In the genomic region with DNA sequence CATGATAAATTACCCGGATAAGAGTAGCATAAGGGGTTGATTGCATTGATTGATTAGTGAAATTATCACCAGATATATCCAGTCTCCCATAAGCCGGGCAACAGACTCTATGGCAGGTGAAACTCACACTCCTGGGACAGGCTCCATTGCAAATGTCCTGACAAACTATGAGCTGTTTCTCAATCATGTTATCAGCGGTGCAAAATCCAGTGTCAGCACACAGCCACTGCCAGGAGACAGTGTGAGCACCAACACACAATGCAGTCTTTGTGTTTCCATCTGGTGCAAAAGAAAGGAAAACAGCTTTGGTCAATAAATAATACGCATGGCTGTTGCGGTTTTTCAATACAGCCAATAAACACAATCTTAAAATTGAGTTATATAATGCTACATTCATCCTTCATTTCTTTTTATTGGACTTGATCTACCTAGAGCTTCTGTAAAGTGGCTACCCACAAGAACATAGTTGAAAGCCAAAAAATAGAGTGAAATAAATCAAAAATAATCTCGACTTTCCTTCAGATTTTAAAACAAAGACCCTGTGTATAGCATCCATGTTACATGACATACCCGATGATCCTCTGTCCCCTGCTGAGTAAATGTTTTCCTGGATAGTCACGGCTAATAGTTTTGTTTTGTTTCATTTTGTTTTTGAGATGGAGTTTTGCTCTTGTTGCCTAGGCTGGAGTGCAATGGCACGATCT, we compare ENCODE assay signal across 1 cellular context.
TF ChIP-seq lines count a peak whose summit lies in the region.

No MANE protein-coding gene starts in this region.

TF ChIP-seq in HepG2, 621 proteins besides CTCF, POLR2A, EP300 and RAD21 (continued from another document and continues in another):
- TF ChIP-seq, protein P1, sequence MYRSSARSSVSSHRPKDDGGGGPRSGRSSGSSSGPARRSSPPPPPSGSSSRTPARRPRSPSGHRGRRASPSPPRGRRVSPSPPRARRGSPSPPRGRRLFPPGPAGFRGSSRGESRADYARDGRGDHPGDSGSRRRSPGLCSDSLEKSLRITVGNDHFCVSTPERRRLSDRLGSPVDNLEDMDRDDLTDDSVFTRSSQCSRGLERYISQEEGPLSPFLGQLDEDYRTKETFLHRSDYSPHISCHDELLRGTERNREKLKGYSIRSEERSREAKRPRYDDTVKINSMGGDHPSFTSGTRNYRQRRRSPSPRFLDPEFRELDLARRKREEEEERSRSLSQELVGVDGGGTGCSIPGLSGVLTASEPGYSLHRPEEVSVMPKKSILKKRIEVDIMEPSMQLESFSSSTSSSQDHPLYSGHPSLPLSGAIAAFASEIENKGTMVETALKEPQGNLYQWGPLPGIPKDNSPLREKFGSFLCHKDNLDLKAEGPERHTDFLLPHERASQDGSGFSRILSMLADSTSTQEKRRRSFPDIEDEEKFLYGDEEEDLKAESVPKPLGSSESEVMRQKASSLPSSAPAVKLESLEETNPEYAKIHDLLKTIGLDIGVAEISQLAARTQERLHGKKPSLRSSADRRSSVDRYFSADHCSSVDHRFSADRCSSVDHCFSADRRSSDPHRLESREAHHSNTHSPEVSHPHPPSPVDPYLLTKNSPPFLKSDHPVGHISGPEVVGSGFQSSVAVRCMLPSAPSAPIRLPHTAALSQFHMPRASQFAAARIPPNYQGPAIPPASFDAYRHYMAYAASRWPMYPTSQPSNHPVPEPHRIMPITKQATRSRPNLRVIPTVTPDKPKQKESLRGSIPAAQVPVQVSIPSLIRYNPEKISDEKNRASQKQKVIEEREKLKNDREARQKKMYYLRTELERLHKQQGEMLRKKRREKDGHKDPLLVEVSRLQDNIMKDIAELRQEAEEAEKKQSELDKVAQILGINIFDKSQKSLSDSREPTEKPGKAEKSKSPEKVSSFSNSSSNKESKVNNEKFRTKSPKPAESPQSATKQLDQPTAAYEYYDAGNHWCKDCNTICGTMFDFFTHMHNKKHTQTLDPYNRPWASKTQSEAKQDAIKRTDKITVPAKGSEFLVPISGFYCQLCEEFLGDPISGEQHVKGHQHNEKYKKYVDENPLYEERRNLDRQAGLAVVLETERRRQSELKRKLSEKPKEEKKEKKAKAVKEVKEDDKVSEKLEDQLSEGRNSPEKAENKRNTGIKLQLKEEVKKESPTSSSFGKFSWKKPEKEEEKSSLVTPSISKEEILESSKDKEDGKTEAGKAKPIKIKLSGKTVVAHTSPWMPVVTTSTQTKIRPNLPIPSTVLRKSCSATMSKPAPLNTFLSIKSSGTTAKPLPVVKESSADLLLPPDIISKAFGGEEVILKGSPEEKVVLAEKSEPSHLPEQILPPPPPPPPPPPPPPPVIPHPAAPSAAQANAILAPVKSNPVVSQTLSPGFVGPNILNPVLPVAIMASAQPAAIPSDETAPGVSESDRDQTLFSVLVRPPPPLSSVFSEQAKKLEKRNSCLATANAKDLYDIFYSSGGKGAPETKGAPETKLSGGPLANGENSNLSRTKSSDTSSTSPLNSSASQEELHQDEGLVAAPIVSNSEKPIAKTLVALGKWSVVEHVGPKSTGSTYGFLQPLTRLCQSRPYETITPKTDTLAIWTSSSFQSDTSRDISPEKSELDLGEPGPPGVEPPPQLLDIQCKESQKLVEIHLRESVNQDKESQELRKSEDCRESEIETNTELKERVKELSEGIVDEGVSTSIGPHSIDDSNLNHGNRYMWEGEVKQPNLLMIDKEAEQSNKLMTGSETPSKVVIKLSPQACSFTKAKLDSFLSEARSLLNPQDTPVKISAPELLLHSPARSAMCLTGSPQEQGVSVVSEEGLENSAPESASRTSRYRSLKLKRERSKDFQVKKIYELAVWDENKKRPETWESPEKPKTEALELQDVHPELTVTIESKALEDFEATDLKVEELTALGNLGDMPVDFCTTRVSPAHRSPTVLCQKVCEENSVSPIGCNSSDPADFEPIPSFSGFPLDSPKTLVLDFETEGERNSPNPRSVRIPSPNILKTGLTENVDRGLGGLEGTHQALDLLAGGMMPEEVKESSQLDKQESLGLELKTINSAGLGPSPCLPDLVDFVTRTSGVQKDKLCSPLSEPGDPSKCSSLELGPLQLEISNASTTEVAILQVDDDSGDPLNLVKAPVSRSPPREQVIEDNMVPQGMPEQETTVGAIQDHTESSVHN (CRISPR knock-in tag; IDR thresholded peaks at IDR 0.05) = no peak
- TF ChIP-seq SIX1 (CRISPR knock-in tag; IDR thresholded peaks at IDR 0.05; ENCODE audit: borderline replicate concordance) (peak; percentile 69; the same call in 1 of the 2 replicates), ZNF180 (CRISPR knock-in tag; IDR thresholded peaks at IDR 0.05; ENCODE audit: borderline replicate concordance, low read depth) (no peak), SMAD1 (CRISPR knock-in tag; IDR thresholded peaks at IDR 0.05; ENCODE audit: borderline replicate concordance, low read depth) (no peak), EHMT2 (IDR thresholded peaks at IDR 0.05; ENCODE audit: borderline replicate concordance, low read depth, low read length) (peak; percentile 67; the same call in 1 of the 2 replicates), NAIF1 (CRISPR knock-in tag; IDR thresholded peaks at IDR 0.05; ENCODE audit: borderline replicate concordance) (no peak), SP1 (IDR thresholded peaks at IDR 0.05) (no peak), SP1 (CRISPR knock-in tag; IDR thresholded peaks at IDR 0.05) (no peak; the same call in 1 of the 2 replicates), ARHGAP35 (CRISPR knock-in tag; IDR thresholded peaks at IDR 0.05; ENCODE audit: borderline replicate concordance) (no peak), ZNF34 (CRISPR knock-in tag; IDR thresholded peaks at IDR 0.05; ENCODE audit: borderline replicate concordance) (no peak), CBFB (CRISPR knock-in tag; IDR thresholded peaks at IDR 0.05) (peak; percentile 97), POLR2AphosphoS2 (IDR thresholded peaks at IDR 0.05; ENCODE audit: low read depth, low read length) (no peak), FOXA3 (CRISPR knock-in tag; IDR thresholded peaks at IDR 0.05) (peak; percentile 89), ZNF441 (CRISPR knock-in tag; IDR thresholded peaks at IDR 0.05; ENCODE audit: borderline replicate concordance) (peak; percentile 67; the same call in 1 of the 2 replicates), ZNF780A (CRISPR knock-in tag; IDR thresholded peaks at IDR 0.05) (no peak), ISL2 (CRISPR knock-in tag; IDR thresholded peaks at IDR 0.05) (peak; percentile 91), RNF2 (conservative IDR thresholded peaks at IDR 0.05; ENCODE audit: low read depth) (no peak), PAWR (CRISPR knock-in tag; IDR thresholded peaks at IDR 0.05; ENCODE audit: borderline replicate concordance) (no peak), ZNF136 (CRISPR knock-in tag; IDR thresholded peaks at IDR 0.05; ENCODE audit: low read depth) (0 out of 2 replicates have a peak, but pooled peaks have one; percentile 33)
- TF ChIP-seq, protein P2, sequence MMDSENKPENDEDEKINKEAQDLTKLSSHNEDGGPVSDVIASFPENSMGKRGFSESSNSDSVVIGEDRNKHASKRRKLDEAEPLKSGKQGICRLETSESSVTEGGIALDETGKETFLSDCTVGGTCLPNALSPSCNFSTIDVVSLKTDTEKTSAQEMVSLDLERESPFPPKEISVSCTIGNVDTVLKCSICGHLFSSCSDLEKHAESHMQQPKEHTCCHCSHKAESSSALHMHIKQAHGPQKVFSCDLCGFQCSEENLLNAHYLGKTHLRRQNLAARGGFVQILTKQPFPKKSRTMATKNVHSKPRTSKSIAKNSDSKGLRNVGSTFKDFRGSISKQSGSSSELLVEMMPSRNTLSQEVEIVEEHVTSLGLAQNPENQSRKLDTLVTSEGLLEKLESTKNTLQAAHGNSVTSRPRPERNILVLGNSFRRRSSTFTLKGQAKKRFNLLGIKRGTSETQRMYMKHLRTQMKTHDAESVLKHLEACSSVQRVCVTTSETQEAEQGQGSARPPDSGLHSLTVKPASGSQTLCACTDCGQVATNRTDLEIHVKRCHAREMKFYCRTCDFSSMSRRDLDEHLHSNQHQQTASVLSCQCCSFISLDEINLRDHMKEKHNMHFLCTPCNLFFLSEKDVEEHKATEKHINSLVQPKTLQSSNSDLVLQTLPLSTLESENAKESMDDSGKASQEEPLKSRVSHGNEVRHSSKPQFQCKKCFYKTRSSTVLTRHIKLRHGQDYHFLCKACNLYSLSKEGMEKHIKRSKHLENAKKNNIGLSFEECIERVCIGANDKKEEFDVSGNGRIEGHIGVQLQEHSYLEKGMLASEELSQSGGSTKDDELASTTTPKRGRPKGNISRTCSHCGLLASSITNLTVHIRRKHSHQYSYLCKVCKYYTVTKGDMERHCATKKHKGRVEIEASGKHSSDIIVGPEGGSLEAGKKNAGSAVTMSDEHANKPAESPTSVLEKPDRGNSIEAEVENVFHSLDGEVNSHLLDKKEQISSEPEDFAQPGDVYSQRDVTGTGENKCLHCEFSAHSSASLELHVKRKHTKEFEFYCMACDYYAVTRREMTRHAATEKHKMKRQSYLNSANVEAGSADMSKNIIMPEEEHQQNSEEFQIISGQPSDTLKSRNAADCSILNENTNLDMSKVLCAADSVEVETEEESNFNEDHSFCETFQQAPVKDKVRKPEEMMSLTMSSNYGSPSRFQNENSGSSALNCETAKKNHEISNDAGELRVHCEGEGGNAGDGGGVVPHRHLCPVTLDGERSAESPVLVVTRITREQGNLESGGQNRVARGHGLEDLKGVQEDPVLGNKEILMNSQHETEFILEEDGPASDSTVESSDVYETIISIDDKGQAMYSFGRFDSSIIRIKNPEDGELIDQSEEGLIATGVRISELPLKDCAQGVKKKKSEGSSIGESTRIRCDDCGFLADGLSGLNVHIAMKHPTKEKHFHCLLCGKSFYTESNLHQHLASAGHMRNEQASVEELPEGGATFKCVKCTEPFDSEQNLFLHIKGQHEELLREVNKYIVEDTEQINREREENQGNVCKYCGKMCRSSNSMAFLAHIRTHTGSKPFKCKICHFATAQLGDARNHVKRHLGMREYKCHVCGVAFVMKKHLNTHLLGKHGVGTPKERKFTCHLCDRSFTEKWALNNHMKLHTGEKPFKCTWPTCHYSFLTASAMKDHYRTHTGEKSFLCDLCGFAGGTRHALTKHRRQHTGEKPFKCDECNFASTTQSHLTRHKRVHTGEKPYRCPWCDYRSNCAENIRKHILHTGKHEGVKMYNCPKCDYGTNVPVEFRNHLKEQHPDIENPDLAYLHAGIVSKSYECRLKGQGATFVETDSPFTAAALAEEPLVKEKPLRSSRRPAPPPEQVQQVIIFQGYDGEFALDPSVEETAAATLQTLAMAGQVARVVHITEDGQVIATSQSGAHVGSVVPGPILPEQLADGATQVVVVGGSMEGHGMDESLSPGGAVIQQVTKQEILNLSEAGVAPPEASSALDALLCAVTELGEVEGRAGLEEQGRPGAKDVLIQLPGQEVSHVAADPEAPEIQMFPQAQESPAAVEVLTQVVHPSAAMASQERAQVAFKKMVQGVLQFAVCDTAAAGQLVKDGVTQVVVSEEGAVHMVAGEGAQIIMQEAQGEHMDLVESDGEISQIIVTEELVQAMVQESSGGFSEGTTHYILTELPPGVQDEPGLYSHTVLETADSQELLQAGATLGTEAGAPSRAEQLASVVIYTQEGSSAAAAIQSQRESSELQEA (CRISPR knock-in tag; IDR thresholded peaks at IDR 0.05; ENCODE audit: not compliant biosample characterization) = no peak
- TF ChIP-seq, protein P3, sequence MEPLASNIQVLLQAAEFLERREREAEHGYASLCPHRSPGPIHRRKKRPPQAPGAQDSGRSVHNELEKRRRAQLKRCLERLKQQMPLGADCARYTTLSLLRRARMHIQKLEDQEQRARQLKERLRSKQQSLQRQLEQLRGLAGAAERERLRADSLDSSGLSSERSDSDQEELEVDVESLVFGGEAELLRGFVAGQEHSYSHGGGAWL (CRISPR knock-in tag; IDR thresholded peaks at IDR 0.05) = no peak
- TF ChIP-seq, protein P4, sequence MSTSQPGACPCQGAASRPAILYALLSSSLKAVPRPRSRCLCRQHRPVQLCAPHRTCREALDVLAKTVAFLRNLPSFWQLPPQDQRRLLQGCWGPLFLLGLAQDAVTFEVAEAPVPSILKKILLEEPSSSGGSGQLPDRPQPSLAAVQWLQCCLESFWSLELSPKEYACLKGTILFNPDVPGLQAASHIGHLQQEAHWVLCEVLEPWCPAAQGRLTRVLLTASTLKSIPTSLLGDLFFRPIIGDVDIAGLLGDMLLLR (CRISPR knock-in tag; IDR thresholded peaks at IDR 0.05) = no peak
- TF ChIP-seq, protein P5, sequence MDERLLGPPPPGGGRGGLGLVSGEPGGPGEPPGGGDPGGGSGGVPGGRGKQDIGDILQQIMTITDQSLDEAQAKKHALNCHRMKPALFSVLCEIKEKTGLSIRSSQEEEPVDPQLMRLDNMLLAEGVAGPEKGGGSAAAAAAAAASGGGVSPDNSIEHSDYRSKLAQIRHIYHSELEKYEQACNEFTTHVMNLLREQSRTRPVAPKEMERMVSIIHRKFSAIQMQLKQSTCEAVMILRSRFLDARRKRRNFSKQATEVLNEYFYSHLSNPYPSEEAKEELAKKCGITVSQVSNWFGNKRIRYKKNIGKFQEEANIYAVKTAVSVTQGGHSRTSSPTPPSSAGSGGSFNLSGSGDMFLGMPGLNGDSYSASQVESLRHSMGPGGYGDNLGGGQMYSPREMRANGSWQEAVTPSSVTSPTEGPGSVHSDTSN (CRISPR knock-in tag; IDR thresholded peaks at IDR 0.05) = no peak
- TF ChIP-seq, protein P6, sequence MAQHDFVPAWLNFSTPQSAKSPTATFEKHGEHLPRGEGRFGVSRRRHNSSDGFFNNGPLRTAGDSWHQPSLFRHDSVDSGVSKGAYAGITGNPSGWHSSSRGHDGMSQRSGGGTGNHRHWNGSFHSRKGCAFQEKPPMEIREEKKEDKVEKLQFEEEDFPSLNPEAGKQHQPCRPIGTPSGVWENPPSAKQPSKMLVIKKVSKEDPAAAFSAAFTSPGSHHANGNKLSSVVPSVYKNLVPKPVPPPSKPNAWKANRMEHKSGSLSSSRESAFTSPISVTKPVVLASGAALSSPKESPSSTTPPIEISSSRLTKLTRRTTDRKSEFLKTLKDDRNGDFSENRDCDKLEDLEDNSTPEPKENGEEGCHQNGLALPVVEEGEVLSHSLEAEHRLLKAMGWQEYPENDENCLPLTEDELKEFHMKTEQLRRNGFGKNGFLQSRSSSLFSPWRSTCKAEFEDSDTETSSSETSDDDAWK (CRISPR knock-in tag; IDR thresholded peaks at IDR 0.05) = no peak
- TF ChIP-seq, protein P7, sequence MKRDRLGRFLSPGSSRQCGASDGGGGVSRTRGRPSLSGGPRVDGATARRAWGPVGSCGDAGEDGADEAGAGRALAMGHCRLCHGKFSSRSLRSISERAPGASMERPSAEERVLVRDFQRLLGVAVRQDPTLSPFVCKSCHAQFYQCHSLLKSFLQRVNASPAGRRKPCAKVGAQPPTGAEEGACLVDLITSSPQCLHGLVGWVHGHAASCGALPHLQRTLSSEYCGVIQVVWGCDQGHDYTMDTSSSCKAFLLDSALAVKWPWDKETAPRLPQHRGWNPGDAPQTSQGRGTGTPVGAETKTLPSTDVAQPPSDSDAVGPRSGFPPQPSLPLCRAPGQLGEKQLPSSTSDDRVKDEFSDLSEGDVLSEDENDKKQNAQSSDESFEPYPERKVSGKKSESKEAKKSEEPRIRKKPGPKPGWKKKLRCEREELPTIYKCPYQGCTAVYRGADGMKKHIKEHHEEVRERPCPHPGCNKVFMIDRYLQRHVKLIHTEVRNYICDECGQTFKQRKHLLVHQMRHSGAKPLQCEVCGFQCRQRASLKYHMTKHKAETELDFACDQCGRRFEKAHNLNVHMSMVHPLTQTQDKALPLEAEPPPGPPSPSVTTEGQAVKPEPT (CRISPR knock-in tag; IDR thresholded peaks at IDR 0.05; ENCODE audit: low read depth) = no peak
- TF ChIP-seq, protein P8, sequence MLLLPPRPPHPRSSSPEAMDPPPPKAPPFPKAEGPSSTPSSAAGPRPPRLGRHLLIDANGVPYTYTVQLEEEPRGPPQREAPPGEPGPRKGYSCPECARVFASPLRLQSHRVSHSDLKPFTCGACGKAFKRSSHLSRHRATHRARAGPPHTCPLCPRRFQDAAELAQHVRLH (CRISPR knock-in tag; IDR thresholded peaks at IDR 0.05; ENCODE audit: borderline replicate concordance, low read depth) = no peak
